Comparison of ENCODE assay signal across 1 cellular context in genomic region chr20:18507218-18508191, GRCh38.
TF ChIP-seq lines count a peak whose summit lies in the region.

Gene SEC23B (plus strand): TSS chr20:18507940. CDS start chr20:18510836, 2,896 bp downstream.

TF ChIP-seq in HepG2, 621 proteins besides CTCF, POLR2A, EP300 and RAD21 (continued from another document and continues in another):
- TF ChIP-seq BCLAF1 (IDR thresholded peaks at IDR 0.05), result no peak
- peak; percentile 77; the same call in 1 of the 2 replicates for TF ChIP-seq ZFAT (CRISPR knock-in tag; conservative IDR thresholded peaks at IDR 0.05)
- TF ChIP-seq ARID3A (IDR thresholded peaks at IDR 0.05; ENCODE audit: low read depth, low read length), result peak; percentile 79; the same call in 1 of the 2 replicates
- no peak for TF ChIP-seq SOX6 (IDR thresholded peaks at IDR 0.05)
- peak; percentile 73 for TF ChIP-seq SOX6 (CRISPR knock-in tag; IDR thresholded peaks at IDR 0.05)
- TF ChIP-seq ZSCAN30 (CRISPR knock-in tag; IDR thresholded peaks at IDR 0.05), result no peak
- 0 out of 2 replicates have a peak, but pooled peaks have one; percentile 33 for TF ChIP-seq MLXIP (CRISPR knock-in tag; IDR thresholded peaks at IDR 0.05; ENCODE audit: borderline replicate concordance)
- peak; percentile 85; the same call in 1 of the 2 replicates for TF ChIP-seq FOXK1 (CRISPR knock-in tag; IDR thresholded peaks at IDR 0.05; ENCODE audit: borderline replicate concordance, low read depth)
- no peak; the same call in 1 of the 2 replicates for TF ChIP-seq DZIP1 (CRISPR knock-in tag; IDR thresholded peaks at IDR 0.05)
- no peak for TF ChIP-seq PREB (CRISPR knock-in tag; IDR thresholded peaks at IDR 0.05)
- TF ChIP-seq ZUFSP (CRISPR knock-in tag; IDR thresholded peaks at IDR 0.05; ENCODE audit: borderline replicate concordance), result no peak
- TF ChIP-seq RFX3 (CRISPR knock-in tag; IDR thresholded peaks at IDR 0.05), result peak; percentile 56
- TF ChIP-seq PTBP1 (IDR thresholded peaks at IDR 0.05; ENCODE audit: low read depth, low read length, poor library complexity, severe bottlenecking), result peak; percentile 78
- peak; percentile 92 for TF ChIP-seq PHF5A (CRISPR knock-in tag; IDR thresholded peaks at IDR 0.05; ENCODE audit: low read depth, unreplicated experiment)
- peak; percentile 79; the same call in 1 of the 2 replicates for TF ChIP-seq ZNF639 (CRISPR knock-in tag; conservative IDR thresholded peaks at IDR 0.05)
- 0 out of 2 replicates have a peak, but pooled peaks have one; percentile 17 for TF ChIP-seq NFIB (CRISPR knock-in tag; IDR thresholded peaks at IDR 0.05; ENCODE audit: borderline replicate concordance)
- TF ChIP-seq SNAPC2 (CRISPR knock-in tag; IDR thresholded peaks at IDR 0.05), result peak; percentile 88
- no peak for TF ChIP-seq MED8 (CRISPR knock-in tag; IDR thresholded peaks at IDR 0.05; ENCODE audit: insufficient replicate concordance)
- TF ChIP-seq TARDBP (CRISPR knock-in tag; IDR thresholded peaks at IDR 0.05), result peak; percentile 98
- peak; percentile 13; the same call in 1 of the 2 replicates for TF ChIP-seq KLF13 (CRISPR knock-in tag; IDR thresholded peaks at IDR 0.05)
- no peak for TF ChIP-seq SP1 (IDR thresholded peaks at IDR 0.05)
- TF ChIP-seq SP1 (CRISPR knock-in tag; IDR thresholded peaks at IDR 0.05), result peak; percentile 79
- TF ChIP-seq ZNF205 (CRISPR knock-in tag; IDR thresholded peaks at IDR 0.05), result peak; percentile 85
- peak; percentile 99 for TF ChIP-seq YEATS4 (CRISPR knock-in tag; IDR thresholded peaks at IDR 0.05; ENCODE audit: borderline replicate concordance)
- TF ChIP-seq PRDM10 (CRISPR knock-in tag; IDR thresholded peaks at IDR 0.05; ENCODE audit: low read depth), result peak; percentile 88; the same call in 1 of the 2 replicates
- TF ChIP-seq ZNF414 (CRISPR knock-in tag; IDR thresholded peaks at IDR 0.05), result peak; percentile 55; the same call in 1 of the 2 replicates
- 0 out of 2 replicates have a peak, but pooled peaks have one; percentile 28 for TF ChIP-seq ZNF672 (CRISPR knock-in tag; IDR thresholded peaks at IDR 0.05)
- TF ChIP-seq FOXM1 (CRISPR knock-in tag; IDR thresholded peaks at IDR 0.05), result no peak; the same call in 1 of the 2 replicates
- TF ChIP-seq ZFY (CRISPR knock-in tag; IDR thresholded peaks at IDR 0.05), result peak; percentile 92
- TF ChIP-seq SIN3B (IDR thresholded peaks at IDR 0.05; ENCODE audit: low read length), result peak; percentile 53; the same call in 1 of the 2 replicates
- peak; percentile 81; the same call in 1 of the 2 replicates for TF ChIP-seq ZBTB34 (CRISPR knock-in tag; IDR thresholded peaks at IDR 0.05)
- no peak for TF ChIP-seq NR2F6 (IDR thresholded peaks at IDR 0.05)
- peak; percentile 7 for TF ChIP-seq NR2F6 (CRISPR knock-in tag; IDR thresholded peaks at IDR 0.05)
- TF ChIP-seq MIER3 (CRISPR knock-in tag; IDR thresholded peaks at IDR 0.05; ENCODE audit: borderline replicate concordance), result peak; percentile 91
- TF ChIP-seq TFAP4 (IDR thresholded peaks at IDR 0.05; ENCODE audit: borderline replicate concordance, low read depth), result peak; percentile 78
